ENCODE assay signal across 8 cellular contexts in genomic region chr2:235639387-235639786, GRCh38.
DNase-seq lines count a peak whose midpoint lies in the region; ATAC-seq and TF ChIP-seq lines count a peak whose summit lies in the region.
"Had no signal": no experiment of that assay in that cellular context is flagged by ENCODE, and none has a peak within 500 bp of the region (broad histone marks: within the 10 kb centered on the region; RNA-seq: fewer than 3 reads in every experiment).

No MANE protein-coding gene starts in this region.

- no peaks in the 10 kb centered on the region for H3K27me3 Mint-ChIP-seq in MCF 10A (ENCODE audit: insufficient read depth, unreplicated experiment)

- peak overlapping the region; percentile 5 for H3K4me3 ChIP-seq in thoracic aorta

- no peaks in the 10 kb centered on the region for H3K36me3 ChIP-seq in thoracic aorta

- peaks cover 10 to 47% of the 10 kb centered on the region in 2 donors for H3K4me1 ChIP-seq in thoracic aorta (ENCODE audit: control insufficient read depth in 1 of 2, low read depth in 2 of 2)

- intact Hi-C loops in MCF 10A (cut with micrococcal nuclease), result no loop called here
- intact Hi-C loops in left colon (cut with DNase I, micrococcal nuclease), result no loop called here

- ATAC-seq in left colon, result peak; percentile 24
- ATAC-seq in thoracic aorta (ENCODE audit: insufficient number of reproducible peaks, low FRiP score, low read depth), result peak; percentile 84
- no peak for ATAC-seq in HG02571 (IDR thresholded peaks at IDR 0.05; ENCODE audit: unreplicated experiment)
- ATAC-seq in HG02981 (IDR thresholded peaks at IDR 0.05; ENCODE audit: unreplicated experiment), result no peak

- H3K27ac ChIP-seq in thoracic aorta, result peak overlapping the region; percentile 60 to 73

- H3K27me3 ChIP-seq in thoracic aorta (replicated peaks; ENCODE audit: insufficient read depth), result no peaks in the 10 kb centered on the region

- DNase-seq in M059J (ENCODE audit: low read depth) (peak; percentile 42), MCF 10A (ENCODE audit: unreplicated experiment) (peak; percentile 47), left colon (peak; percentile 43 to 78), thoracic aorta (ENCODE audit: low spot score) (peak; percentile 64)
- DNase-seq in activated CD8-positive, alpha-beta memory T cell treated with anti-CD3 and anti-CD28 coated beads, Interleukin-2, amount 50 U/mL, for 48 hours, result no peak
- DNase-seq: stimulated activated CD8-positive, alpha-beta memory T cell treated with anti-CD3 and anti-CD28 coated beads, Interleukin-4, amount 100 ng/mL, for 48 hours had no signal

- CTCF ChIA-PET in MCF 10A (lab: Yijun Ruan, JAX), result interaction anchor here (0.5 to 2.2 kb wide), 5 partner anchors 14 to 1871 kb away, joined by 3 to 8 read pairs (median 5); no protein-coding TSS in a partner anchor

- no TSS peak for BruUV-seq in MCF 10A (replicated peaks; lab: Mats Ljungman, UMichigan)

- peaks cover 15% of the 10 kb centered on the region for H3K36me3 Mint-ChIP-seq in MCF 10A (ENCODE audit: insufficient read depth, unreplicated experiment)

- peaks cover 10% of the 10 kb centered on the region for H3K4me1 Mint-ChIP-seq in MCF 10A (ENCODE audit: insufficient read depth, unreplicated experiment)

- POLR2A ChIA-PET in MCF 10A (lab: Yijun Ruan, JAX), result no interaction called here

- H3K9me3 ChIP-seq in thoracic aorta, result no peaks in the 10 kb centered on the region

- H3K4me3 Mint-ChIP-seq in MCF 10A (ENCODE audit: unreplicated experiment), result no peak overlapping the region

- no peak overlapping the region for H3K27ac Mint-ChIP-seq in MCF 10A (ENCODE audit: low read depth, unreplicated experiment)

- TF ChIP-seq CTCF in MCF 10A (IDR thresholded peaks at IDR 0.05; ENCODE audit: unreplicated experiment), result no peak
- no peak for TF ChIP-seq CTCF in thoracic aorta (IDR thresholded peaks at IDR 0.05)

- no peaks in the 10 kb centered on the region for H3K9me3 Mint-ChIP-seq in MCF 10A (ENCODE audit: unreplicated experiment)

Comparison
In these comparisons a context has a peak if more than half of its experiments do, and no peak if none do; other contexts are left out.
1. ATAC-seq: peak in left colon (single experiment) and thoracic aorta (single experiment); none in HG02571 (single experiment) and HG02981 (single experiment).